In genomic region chr9:72459308-72459707, GRCh38 we compare ENCODE assay signal across 17 cellular contexts.
"Had no signal": no experiment of that assay in that cellular context is flagged by ENCODE, and none has a peak within 500 bp of the region (broad histone marks: within the 10 kb centered on the region; RNA-seq: fewer than 3 reads in every experiment).

No MANE protein-coding gene starts in this region.

- H3K9ac ChIP-seq: parathyroid adenoma had no signal

- H3K27ac ChIP-seq: esophagus squamous epithelium, heart right ventricle, parathyroid adenoma, thyroid gland, WERI-Rb-1 had no signal

- H3K4me1 ChIP-seq: esophagus squamous epithelium, parathyroid adenoma, thyroid gland had no signal

- H3K27ac Mint-ChIP-seq: activated naive CD8-positive, alpha-beta T cell; activated T-helper 1 cell treated with anti-CD3 and anti-CD28 coated beads, Interleukin-12 subunit alpha, Interleukin-12 subunit beta, Interleukin-2, Interleukin-4 antibody, amounts not matched to agents 30 ng/mL and 10 ng/mL and 1 ng/mL, durations not matched to agents 14 hours and 24 hours and 36 hours; memory B cell; naive B cell; stimulated activated effector memory CD8-positive, alpha-beta T cell treated with anti-CD3 and anti-CD28 coated beads, Interleukin-12 subunit alpha, Interleukin-12 subunit beta, amount 100 ng/mL, for 72 hours had no signal

- H3K9me3 ChIP-seq: esophagus squamous epithelium, mucosa of descending colon, thyroid gland had no signal

- H3K27me3 ChIP-seq: esophagus squamous epithelium, heart right ventricle, thyroid gland had no signal

- ATAC-seq: heart right ventricle; mucosa of descending colon; sciatic nerve; stimulated activated effector memory CD8-positive, alpha-beta T cell treated with anti-CD3 and anti-CD28 coated beads, Interleukin-12 subunit alpha, Interleukin-12 subunit beta, amount 100 ng/mL, for 72 hours had no signal

- H3K79me2 ChIP-seq: parathyroid adenoma had no signal

- H3K27me3 Mint-ChIP-seq: activated naive CD8-positive, alpha-beta T cell; memory B cell had no signal

- H3K4me3 ChIP-seq: esophagus squamous epithelium, heart right ventricle, mucosa of descending colon, smooth muscle cell, thyroid gland had no signal

- H3K4me3 Mint-ChIP-seq: activated naive CD8-positive, alpha-beta T cell; activated T-helper 1 cell treated with anti-CD3 and anti-CD28 coated beads, Interleukin-12 subunit alpha, Interleukin-12 subunit beta, Interleukin-2, Interleukin-4 antibody, amounts not matched to agents 30 ng/mL and 10 ng/mL and 1 ng/mL, durations not matched to agents 14 hours and 24 hours and 36 hours; memory B cell; naive B cell; stimulated activated effector memory CD8-positive, alpha-beta T cell treated with anti-CD3 and anti-CD28 coated beads, Interleukin-12 subunit alpha, Interleukin-12 subunit beta, amount 100 ng/mL, for 72 hours had no signal

- DNase-seq: activated CD4-positive, alpha-beta T cell treated with anti-CD3 and anti-CD28 coated beads for 1 hour; activated CD4-positive, alpha-beta T cell treated with anti-CD3 and anti-CD28 coated beads, Interleukin-2, amount 50 U/mL, for 4 hours; effector CD8-positive, alpha-beta T cell; esophagus squamous epithelium; heart right ventricle; mucosa of descending colon; naive B cell; stimulated activated CD4-positive, alpha-beta T cell treated with anti-CD3 and anti-CD28 coated beads, Interleukin-4, amount 100 ng/mL, for 1 hour; thyroid gland; WERI-Rb-1 had no signal

- H3K36me3 ChIP-seq: esophagus squamous epithelium, heart right ventricle, thyroid gland, WERI-Rb-1 had no signal

- H3K36me3 Mint-ChIP-seq: activated naive CD8-positive, alpha-beta T cell; memory B cell; naive B cell; stimulated activated effector memory CD8-positive, alpha-beta T cell treated with anti-CD3 and anti-CD28 coated beads, Interleukin-12 subunit alpha, Interleukin-12 subunit beta, amount 100 ng/mL, for 72 hours had no signal

- H3K4me1 Mint-ChIP-seq: memory B cell, naive B cell had no signal

- H3K4me2 ChIP-seq: smooth muscle cell had no signal

- H3K9me3 Mint-ChIP-seq: activated T-helper 1 cell treated with anti-CD3 and anti-CD28 coated beads, Interleukin-12 subunit alpha, Interleukin-12 subunit beta, Interleukin-2, Interleukin-4 antibody, amounts not matched to agents 30 ng/mL and 10 ng/mL and 1 ng/mL, durations not matched to agents 14 hours and 24 hours and 36 hours; memory B cell; naive B cell; stimulated activated effector memory CD8-positive, alpha-beta T cell treated with anti-CD3 and anti-CD28 coated beads, Interleukin-12 subunit alpha, Interleukin-12 subunit beta, amount 100 ng/mL, for 72 hours had no signal

- H2AFZ ChIP-seq: parathyroid adenoma had no signal
